Comparison of ENCODE assay signal across 7 cellular contexts in genomic region chr1:51878616-51879336, GRCh38. TPM values are rescaled to one million over a fixed set of nuclear protein-coding genes. Genes with fewer than 3 reads are reported as not detected.
DNase-seq lines count a peak whose midpoint lies in the region; ATAC-seq and TF ChIP-seq lines count a peak whose summit lies in the region.

Gene NRDC (minus strand): TSS chr1:51878727. CDS start chr1:51878615, 112 bp downstream.

- H3K79me2 ChIP-seq in hepatocyte: peaks cover 40% of the 10 kb centered on the region

- H3K4me3 ChIP-seq in astrocyte of the spinal cord (ENCODE audit: low read depth, low read length) (peak within 1 kb of the TSS; percentile 70), hepatocyte (peak within 1 kb of the TSS; percentile 65)

- no peaks in the 10 kb centered on the region for H3K27me3 ChIP-seq in hepatocyte

- peak within 1 kb of the TSS; percentile 96 for H3K27ac ChIP-seq in hepatocyte

- WGBS in hepatocyte (ENCODE audit: low lambda C conversion rate, missing lambda C conversion rate): 1% methylated on average over 53 of the region's 54 CpGs

- peaks cover 12% of the 10 kb centered on the region for H4K20me1 ChIP-seq in hepatocyte (ENCODE audit: insufficient read depth, poor library complexity, severe bottlenecking)

- H3K9me3 ChIP-seq in hepatocyte (ENCODE audit: low read depth): no peaks in the 10 kb centered on the region

- peak within 1 kb of the TSS; percentile 89 for H3K4me2 ChIP-seq in hepatocyte

- H2AFZ ChIP-seq in hepatocyte: peak within 1 kb of the TSS; percentile 68

- no peaks in the 10 kb centered on the region for H3K9me2 ChIP-seq in hepatocyte (replicated peaks; ENCODE audit: insufficient read depth)

- in situ Hi-C loops in astrocyte of the spinal cord (cut with HindIII; ENCODE audit: low sequenced_read_pairs): no loop called here

- peak; percentile 95 for ATAC-seq in GM18517 (IDR thresholded peaks at IDR 0.05; ENCODE audit: unreplicated experiment)
- peak; percentile 95 for ATAC-seq in HG03039 (IDR thresholded peaks at IDR 0.05; ENCODE audit: unreplicated experiment)

- no peaks in the 10 kb centered on the region for H3K36me3 ChIP-seq in hepatocyte (replicated peaks; ENCODE audit: insufficient read depth, low read depth)

- TF ChIP-seq CTCF in astrocyte of the spinal cord (IDR thresholded peaks at IDR 0.05; ENCODE audit: low read depth, low read length): no peak
- TF ChIP-seq CTCF in hepatocyte (IDR thresholded peaks at IDR 0.05; ENCODE audit: poor library complexity): no peak

- peak; percentile 100 for DNase-seq in NCI-H2081 (lab: John Stamatoyannopoulos, UW)
- peak; percentile 99 for DNase-seq in T1000 (lab: John Stamatoyannopoulos, UW)
- DNase-seq in astrocyte of the spinal cord (ENCODE audit: low read depth, low spot score): peak; percentile 100
- peak; percentile 100 for DNase-seq in hepatocyte (ENCODE audit: low spot score)
- peak; percentile 99 for DNase-seq in renal cortical epithelial cell (ENCODE audit: low read depth)

- H3K4me1 ChIP-seq in hepatocyte (ENCODE audit: insufficient read depth): peaks cover 16% of the 10 kb centered on the region

RNA-seq across cellular contexts. Expression of gene NRDC, which starts in this region (rescaled TPM):
- total RNA-seq in hepatocyte: 77.3 and 82.2 TPM in 2 replicates
- 89.4 and 115 TPM in 2 replicates for polyA plus RNA-seq in hepatocyte
- 62.9 and 116 TPM in 2 replicates for total RNA-seq in renal cortical epithelial cell

Comparison
In these comparisons a context has a peak if more than half of its experiments do, and no peak if none do; other contexts are left out.
1. Peak in every context shown above with its lines: DNase-seq, ATAC-seq, H3K4me3 ChIP-seq and H3K27ac ChIP-seq.